8 cellular contexts compared by ENCODE assay signal in genomic region chr15:70100495-70101331, GRCh38. TPM values are rescaled to one million over a fixed set of nuclear protein-coding genes. Genes with fewer than 3 reads are reported as not detected.
A peak's percentile ranks its signal among the peaks of the same experiment; 100 is the strongest.
DNase-seq lines count a peak whose midpoint lies in the region; ATAC-seq and TF ChIP-seq lines count a peak whose summit lies in the region.

No MANE protein-coding gene starts in this region.

- H4K8ac ChIP-seq in trophoblast cell (ENCODE audit: low read depth, low read length), result peak overlapping the region; percentile 39

- H3K4me1 ChIP-seq in PC-9 (replicated peaks; ENCODE audit: insufficient read depth) (peaks cover 26% of the 10 kb centered on the region), foreskin keratinocyte (peaks cover 9% of the 10 kb centered on the region), trophoblast cell (ENCODE audit: control insufficient read depth in 1 of 2, insufficient read depth in 2 of 2, low read length in 2 of 2) (peaks cover 10 to 19% of the 10 kb centered on the region in 2 experiments)

- peaks cover 40% of the 10 kb centered on the region for H3K4me1 Mint-ChIP-seq in activated T-cell treated with anti-CD3 and anti-CD28 coated beads, Interleukin-2, amount 50 U/mL, for 72 hours (ENCODE audit: low read depth)

- no peaks in the 10 kb centered on the region for H3K9me3 Mint-ChIP-seq in activated T-cell treated with anti-CD3 and anti-CD28 coated beads, Interleukin-2, amount 50 U/mL, for 72 hours

- no peak overlapping the region for H3K23ac ChIP-seq in trophoblast cell (ENCODE audit: low read length)

- H3K9me3 ChIP-seq in PC-9 (ENCODE audit: insufficient read depth, low read depth) (no peaks in the 10 kb centered on the region), trophoblast cell (ENCODE audit: insufficient read depth, low read depth, low read length) (peaks cover 2% of the 10 kb centered on the region)

- peaks cover 28% of the 10 kb centered on the region for H3K27me3 Mint-ChIP-seq in activated T-cell treated with anti-CD3 and anti-CD28 coated beads, Interleukin-2, amount 50 U/mL, for 72 hours (ENCODE audit: low read depth)

- H3K79me1 ChIP-seq in trophoblast cell (ENCODE audit: low read length), result peaks cover 30% of the 10 kb centered on the region

- H3K36me3 Mint-ChIP-seq in activated T-cell treated with anti-CD3 and anti-CD28 coated beads, Interleukin-2, amount 50 U/mL, for 72 hours (ENCODE audit: insufficient read depth in 2 of 2), result peaks cover 3 to 5% of the 10 kb centered on the region in 2 donors

- POLR2A ChIA-PET in PC-9 (lab: Charles Lee; ENCODE audit: unreplicated experiment), result interaction anchor here (0.6 to 0.8 kb wide), 4 partner anchors 104 to 718 kb away, joined by 12 to 21 read pairs (median 14); no protein-coding TSS in a partner anchor

- H3K36me3 ChIP-seq in PC-9 (ENCODE audit: low read depth) (no peaks in the 10 kb centered on the region), trophoblast cell (ENCODE audit: control insufficient read depth in 1 of 2, insufficient read depth in 2 of 2, low read length in 2 of 2) (no peaks in the 10 kb centered on the region)

- H3K27me3 ChIP-seq in PC-9 (ENCODE audit: insufficient read depth, low read depth) (no peaks in the 10 kb centered on the region), foreskin keratinocyte (peaks cover 45% of the 10 kb centered on the region), trophoblast cell (ENCODE audit: insufficient read depth, low read length) (peaks cover 3% of the 10 kb centered on the region)

- peak overlapping the region; percentile 92 to 99 for H3K4me3 Mint-ChIP-seq in activated T-cell treated with anti-CD3 and anti-CD28 coated beads, Interleukin-2, amount 50 U/mL, for 72 hours

- H3K27ac ChIP-seq in PC-9, result no peak overlapping the region
- no peak overlapping the region for H3K27ac ChIP-seq in foreskin keratinocyte
- no peak overlapping the region for H3K27ac ChIP-seq in trophoblast cell (ENCODE audit: low read depth, low read length)

- peak overlapping the region; percentile 10 for H2BK5ac ChIP-seq in trophoblast cell (ENCODE audit: low read depth, low read length, poor library complexity)

- H3K79me2 ChIP-seq in PC-9 (ENCODE audit: low read depth) (peaks cover 22% of the 10 kb centered on the region), trophoblast cell (ENCODE audit: control insufficient read depth, insufficient read depth, low read length, poor library complexity) (peaks cover 17% of the 10 kb centered on the region)

- H2BK12ac ChIP-seq in trophoblast cell (ENCODE audit: low read length), result peak overlapping the region; percentile 47

- no peak overlapping the region for H3K9ac ChIP-seq in trophoblast cell (ENCODE audit: low read length)

- CTCF ChIA-PET in PC-9 (lab: Charles Lee), result interaction anchor here (0.6 to 1.1 kb wide), 5 partner anchors 11 to 359 kb away, joined by 3 to 9 read pairs (median 4); no protein-coding TSS in a partner anchor

- peak overlapping the region; percentile 12 for H4K91ac ChIP-seq in trophoblast cell (ENCODE audit: low read depth, low read length)

- DNase-seq in NCI-H510A treated with DMSO at 0.1 percent for 48 hours (lab: John Stamatoyannopoulos, UW) (peak; percentile 28), NCI-H510A (lab: John Stamatoyannopoulos, UW) (no peak), PC-9 (no peak), foreskin keratinocyte (peak in 1 of 2 donors; percentile 14), trophoblast cell (peak; percentile 66 to 77)
- DNase-seq in activated T-cell treated with anti-CD3 and anti-CD28 coated beads, Interleukin-2, amount 50 U/mL, for 72 hours, result peak; percentile 74 to 75

- H4K12ac ChIP-seq in trophoblast cell (ENCODE audit: low read depth, low read length), result no peak overlapping the region

- no peaks in the 10 kb centered on the region; the same call in 1 of the 2 replicates for H4K20me1 ChIP-seq in PC-9 (ENCODE audit: insufficient read depth)

- H3K9me2 ChIP-seq in PC-9 (ENCODE audit: insufficient read depth), result no peaks in the 10 kb centered on the region

- no CpG with 5 or more reads among the region's 53 CpGs for WGBS in trophoblast cell (ENCODE audit: extremely low coverage, insufficient coverage, insufficient read length)

- H3F3A ChIP-seq in PC-9 (ENCODE audit: insufficient read depth, low read depth), result no peaks in the 10 kb centered on the region

- H3K27ac Mint-ChIP-seq in activated T-cell treated with anti-CD3 and anti-CD28 coated beads, Interleukin-2, amount 50 U/mL, for 72 hours, result no peak overlapping the region

- peak overlapping the region; percentile 7 for H3K14ac ChIP-seq in trophoblast cell (ENCODE audit: low read length)

- H2BK120ac ChIP-seq in trophoblast cell (ENCODE audit: insufficient read depth, low read length, poor library complexity), result no peak overlapping the region

- H3K4me3 ChIP-seq in PC-9, result no peak overlapping the region
- H3K4me3 ChIP-seq in trophoblast cell (ENCODE audit: low read depth, low read length), result peak overlapping the region; percentile 49

- ATAC-seq in activated T-cell treated with anti-CD3 and anti-CD28 coated beads, Interleukin-2, amount 50 U/mL, for 72 hours (replicated peaks in 1 of 2), result peak; percentile 29 to 34
- ATAC-seq in foreskin keratinocyte, result no peak
- ATAC-seq in GM21360 (IDR thresholded peaks at IDR 0.05; ENCODE audit: unreplicated experiment), result no peak
- ATAC-seq in GM18498 (IDR thresholded peaks at IDR 0.05; ENCODE audit: unreplicated experiment), result no peak

- BruUV-seq in PC-9 (replicated peaks; lab: Mats Ljungman, UMichigan), result no TSS peak

- no peak overlapping the region for H2AFZ ChIP-seq in PC-9
- peak overlapping the region; percentile 20 for H2AFZ ChIP-seq in trophoblast cell (ENCODE audit: insufficient read depth, low read length, poor library complexity)

- intact Hi-C loops in PC-9 (cut with micrococcal nuclease; ENCODE audit: unreplicated experiment), result loop anchor here (1.0 kb wide), 1 partner anchor 11 kb away; no protein-coding TSS in a partner anchor

- H3K18ac ChIP-seq in trophoblast cell (ENCODE audit: low read length), result peak overlapping the region; percentile 35

- H3K4me2 ChIP-seq in PC-9, result peak overlapping the region; percentile 57
- H3K4me2 ChIP-seq in trophoblast cell (ENCODE audit: low read length), result peak overlapping the region; percentile 65

- TF ChIP-seq CTCF in PC-9 (conservative IDR thresholded peaks at IDR 0.05), result no peak
- TF ChIP-seq CTCF in foreskin keratinocyte (conservative IDR thresholded peaks at IDR 0.05), result peak; percentile 50

- H3K4ac ChIP-seq in trophoblast cell (ENCODE audit: low read depth, low read length), result no peak overlapping the region

- H2AK5ac ChIP-seq in trophoblast cell (ENCODE audit: low read length), result no peak overlapping the region

RNA-seq across cellular contexts. Expression of gene TLE3, which starts 3.0 kb away (rescaled TPM):
- 51.3 and 72.4 TPM in 2 replicates for total RNA-seq in PC-9 (2021)
- total RNA-seq in activated T-cell treated with anti-CD3 and anti-CD28 coated beads, Interleukin-2, amount 50 U/mL, for 72 hours, result 100 to 1,000 TPM in 1 of 2 donors, 10 to 100 TPM in 1; 84.6 to 112 TPM
- 24.1 and 28.1 TPM in 2 replicates for total RNA-seq in foreskin keratinocyte
- 11.3 and 14.0 TPM in 2 replicates for polyA plus RNA-seq in foreskin keratinocyte
- 139 and 146 TPM in 2 replicates for polyA plus RNA-seq in trophoblast cell (2013)

Comparison
In these comparisons a context has a peak if more than half of its experiments do, and no peak if none do; other contexts are left out.
1. DNase-seq: peak in NCI-H510A treated with DMSO at 0.1 percent for 48 hours (single experiment), activated T-cell treated with anti-CD3 and anti-CD28 coated beads, Interleukin-2, amount 50 U/mL, for 72 hours (2 of 2) and trophoblast cell (2 of 2); none in NCI-H510A (single experiment) and PC-9 (0 of 2).
2. ATAC-seq: peak in activated T-cell treated with anti-CD3 and anti-CD28 coated beads, Interleukin-2, amount 50 U/mL, for 72 hours (2 of 2); none in foreskin keratinocyte (single experiment), GM21360 (single experiment) and GM18498 (single experiment).